ENCODE assay signal across 14 cellular contexts in genomic region chr15:68492855-68493254, GRCh38.
DNase-seq lines count a peak whose midpoint lies in the region; ATAC-seq, FAIRE-seq and TF ChIP-seq lines count a peak whose summit lies in the region.
"Had no signal": no experiment of that assay in that cellular context is flagged by ENCODE, and none has a peak within 500 bp of the region (broad histone marks: within the 10 kb centered on the region; RNA-seq: fewer than 3 reads in every experiment).

No MANE protein-coding gene starts in this region.

- no peak for TF ChIP-seq RAD21 in A549 (conservative IDR thresholded peaks at IDR 0.05 in 1 of 2, IDR thresholded peaks at IDR 0.05 in 1 of 2)

- TF ChIP-seq EP300 in A549 (IDR thresholded peaks at IDR 0.05), result no peak

- TF ChIP-seq CTCF in A549 (IDR thresholded peaks at IDR 0.05) (no peak), epithelial cell of proximal tubule (conservative IDR thresholded peaks at IDR 0.05; ENCODE audit: low read depth, low read length) (no peak), omental fat pad (IDR thresholded peaks at IDR 0.05) (no peak)

- H3K4me3 ChIP-seq in A549 (no peak overlapping the region), MG63 (no peak overlapping the region), epithelial cell of proximal tubule (ENCODE audit: low read depth, low read length) (no peak overlapping the region)
- H3K4me3 ChIP-seq: lower lobe of right lung, smooth muscle cell had no signal

- H3K4me2 ChIP-seq in A549, result peak overlapping the region; percentile 30; the same call in 1 of the 3 replicates
- H3K4me2 ChIP-seq: smooth muscle cell had no signal

- H3K9me3 ChIP-seq in A549 (0 out of 3 replicates have a peak, but pooled peaks cover 2% of the 10 kb centered on the region), MG63 (no peaks in the 10 kb centered on the region)
- H3K9me3 ChIP-seq: lower lobe of right lung had no signal

- H3K27ac ChIP-seq in A549, result peak overlapping the region; percentile 55 to 61; a peak in 5 of 6 replicates
- H3K27ac ChIP-seq: lower lobe of right lung had no signal

- POLR2A ChIA-PET in A549 (lab: Yijun Ruan, JAX), result no interaction called here

- 26% methylated on average over 4 of the region's 4 CpGs for WGBS in A549 (ENCODE audit: missing lambda C conversion rate)

- ATAC-seq in A549 (peak; percentile 62 to 64), omental fat pad (ENCODE audit: low FRiP score) (peak; percentile 79)
- ATAC-seq: lower lobe of right lung had no signal

- CTCF ChIA-PET in A549 (lab: Yijun Ruan, JAX), result interaction anchor here (0.9 to 2.0 kb wide), 2 partner anchors 26 to 186 kb away, joined by 3 to 5 read pairs; no protein-coding TSS in a partner anchor

- FAIRE-seq in A549 (lab: Jason Lieb, UNC), result no peak

- peaks cover 35% of the 10 kb centered on the region for H3K4me1 ChIP-seq in A549
- H3K4me1 ChIP-seq: lower lobe of right lung had no signal

- no peak for TF ChIP-seq POLR2A in A549 (IDR thresholded peaks at IDR 0.05; ENCODE audit: low read length)

- peak in 1 of 2 experiments; percentile 56 for DNase-seq in A549 (ENCODE audit: low read depth in 1 of 2, low spot score in 1 of 2)
- DNase-seq in MG63, result peak; percentile 90
- DNase-seq in epithelial cell of proximal tubule (ENCODE audit: low read depth), result peak; percentile 57
- no peak for DNase-seq in omental fat pad (ENCODE audit: low spot score)
- no peak for DNase-seq in NCI-H748 treated with DMSO at 0.1 percent for 48 hours (lab: John Stamatoyannopoulos, UW)
- no peak for DNase-seq in SW480 (ENCODE audit: low spot score)
- no peak for DNase-seq in DMS79 (lab: John Stamatoyannopoulos, UW)
- no peak for DNase-seq in foreskin melanocyte
- DNase-seq: activated CD4-positive, alpha-beta T cell treated with anti-CD3 and anti-CD28 coated beads, Interleukin-2, amount 10 ng/mL, durations not matched to agents 7 days and 5 days; amniotic stem cell; lower lobe of right lung; NCI-H1436 treated with DMSO at 0.1 percent for 48 hours; T-helper 9 cell had no signal

- no peaks in the 10 kb centered on the region for H3K36me3 ChIP-seq in MG63
- H3K36me3 ChIP-seq: lower lobe of right lung had no signal

- no peaks in the 10 kb centered on the region for H3K27me3 ChIP-seq in MG63

TF ChIP-seq in A549, 52 proteins besides CTCF, POLR2A, EP300 and RAD21:
- TF ChIP-seq PBX3 (IDR thresholded peaks at IDR 0.05) (no peak), FOSL2 (IDR thresholded peaks at IDR 0.05) (0 out of 2 replicates have a peak, but pooled peaks have one; percentile 8), FOSL2 (CRISPR knock-in tag; IDR thresholded peaks at IDR 0.05) (peak; percentile 11; the same call in 1 of the 2 replicates)

Comparison
In these comparisons a context has a peak if more than half of its experiments do, and no peak if none do; other contexts are left out.
1. DNase-seq: peak in MG63 (single experiment) and epithelial cell of proximal tubule (single experiment); none in omental fat pad (single experiment), NCI-H748 treated with DMSO at 0.1 percent for 48 hours (single experiment), SW480 (single experiment), DMS79 (single experiment) and foreskin melanocyte (single experiment).